8 cellular contexts compared by ENCODE assay signal in genomic region chr5:177607115-177607451, GRCh38. TPM values are rescaled to one million over a fixed set of nuclear protein-coding genes. Genes with fewer than 3 reads are reported as not detected.
DNase-seq lines count a peak whose midpoint lies in the region; ATAC-seq and TF ChIP-seq lines count a peak whose summit lies in the region.
"Had no signal": no experiment of that assay in that cellular context is flagged by ENCODE, and none has a peak within 500 bp of the region (broad histone marks: within the 10 kb centered on the region; RNA-seq: fewer than 3 reads in every experiment).

No MANE protein-coding gene starts in this region.

- H3K36me3 Mint-ChIP-seq in endothelial cell (ENCODE audit: low read depth, unreplicated experiment): peaks cover 22% of the 10 kb centered on the region
- peaks cover 3% of the 10 kb centered on the region for H3K36me3 Mint-ChIP-seq in osteocyte (ENCODE audit: unreplicated experiment)

- peaks cover 4% of the 10 kb centered on the region for H3K4me1 Mint-ChIP-seq in endothelial cell (ENCODE audit: unreplicated experiment)
- peaks cover 13% of the 10 kb centered on the region for H3K4me1 Mint-ChIP-seq in osteocyte (ENCODE audit: unreplicated experiment)

- H3K9me3 Mint-ChIP-seq in endothelial cell (ENCODE audit: unreplicated experiment) (no peaks in the 10 kb centered on the region), osteocyte (ENCODE audit: unreplicated experiment) (no peaks in the 10 kb centered on the region)
- H3K9me3 Mint-ChIP-seq: activated B cell treated with CpG ODN at 0.5 μM for 24 hours had no signal

- peaks cover 7% of the 10 kb centered on the region for H3K27me3 Mint-ChIP-seq in endothelial cell (ENCODE audit: unreplicated experiment)
- H3K27me3 Mint-ChIP-seq in osteocyte (ENCODE audit: unreplicated experiment): no peaks in the 10 kb centered on the region
- H3K27me3 Mint-ChIP-seq: activated B cell treated with CpG ODN at 0.5 μM for 24 hours had no signal

- TF ChIP-seq CTCF in endothelial cell (IDR thresholded peaks at IDR 0.05; ENCODE audit: unreplicated experiment): no peak
- TF ChIP-seq CTCF in osteocyte (IDR thresholded peaks at IDR 0.05): no peak

- H3K4me3 Mint-ChIP-seq in endothelial cell (ENCODE audit: unreplicated experiment): no peak overlapping the region
- no peak overlapping the region for H3K4me3 Mint-ChIP-seq in osteocyte (ENCODE audit: unreplicated experiment)
- H3K4me3 Mint-ChIP-seq: activated B cell treated with CpG ODN at 0.5 μM for 24 hours had no signal

- ATAC-seq in GM18907 (IDR thresholded peaks at IDR 0.05; ENCODE audit: unreplicated experiment) (peak; percentile 8), HG03565 (IDR thresholded peaks at IDR 0.05; ENCODE audit: unreplicated experiment) (no peak)

- TF ChIP-seq EP300 in Ishikawa (IDR thresholded peaks at IDR 0.05; ENCODE audit: borderline replicate concordance): no peak

- DNase-seq in endothelial cell (ENCODE audit: low spot score) (no peak), osteocyte (ENCODE audit: extremely low spot score, unreplicated experiment) (no peak), A172 (ENCODE audit: low spot score) (no peak), SK-N-DZ (ENCODE audit: low spot score) (no peak)

- H3K27ac Mint-ChIP-seq in endothelial cell (ENCODE audit: unreplicated experiment) (peak overlapping the region; percentile 19), osteocyte (ENCODE audit: unreplicated experiment) (peak overlapping the region; percentile 54)

- no peak for TF ChIP-seq RAD21 in Ishikawa (IDR thresholded peaks at IDR 0.05; ENCODE audit: low read depth)

TF ChIP-seq in Ishikawa, 13 proteins besides CTCF, POLR2A, EP300 and RAD21:
- 0 out of 2 replicates have a peak, but pooled peaks have one; percentile 20 for TF ChIP-seq MAX (IDR thresholded peaks at IDR 0.05)
- TF ChIP-seq YY1 (IDR thresholded peaks at IDR 0.05; ENCODE audit: low read depth): no peak

RNA-seq across cellular contexts. Expression of gene B4GALT7, which starts 7.2 kb away (rescaled TPM):
- total RNA-seq in endothelial cell (ENCODE audit: unreplicated experiment) (34.6 TPM), osteocyte (34.9 and 36.0 TPM in 2 replicates)
- 29.5 and 35.4 TPM in 2 replicates for total RNA-seq in A172 (2014; rRNA removed; shearing (Covaris generic))
- polyA plus RNA-seq in SK-N-DZ (2014; cell fraction: cytosol; rRNA removed): 27.1 and 29.7 TPM in 2 replicates
- polyA plus RNA-seq in SK-N-DZ (2014; cell fraction: nucleus; rRNA removed): 27.6 and 29.4 TPM in 2 replicates

RNA-seq across cellular contexts. Expression of gene TMED9, which starts 15.1 kb away (rescaled TPM):
- 271 TPM for total RNA-seq in endothelial cell (ENCODE audit: unreplicated experiment)
- total RNA-seq in osteocyte: 216 and 248 TPM in 2 replicates
- 119 and 124 TPM in 2 replicates for total RNA-seq in A172 (2014; rRNA removed; shearing (Covaris generic))
- 44.3 and 49.2 TPM in 2 replicates for polyA plus RNA-seq in SK-N-DZ (2014; cell fraction: cytosol; rRNA removed)
- 24.3 and 33.9 TPM in 2 replicates for polyA plus RNA-seq in SK-N-DZ (2014; cell fraction: nucleus; rRNA removed)

RNA-seq across cellular contexts. Expression of gene FAM193B, which starts 52.7 kb away (rescaled TPM):
- total RNA-seq in endothelial cell (ENCODE audit: unreplicated experiment): 97.6 TPM
- total RNA-seq in osteocyte: 82.0 and 97.2 TPM in 2 replicates
- total RNA-seq in A172 (2014; rRNA removed; shearing (Covaris generic)): 21.8 and 28.7 TPM in 2 replicates
- polyA plus RNA-seq in SK-N-DZ (2014; cell fraction: cytosol; rRNA removed): 41.3 and 41.5 TPM in 2 replicates
- 321 and 386 TPM in 2 replicates for polyA plus RNA-seq in SK-N-DZ (2014; cell fraction: nucleus; rRNA removed)
